Comparison of ENCODE assay signal across 7 cellular contexts in genomic region chr7:83833721-83834120, GRCh38.
A peak's percentile ranks its signal among the peaks of the same experiment; 100 is the strongest.
DNase-seq lines count a peak whose midpoint lies in the region; ATAC-seq and TF ChIP-seq lines count a peak whose summit lies in the region.
"Not testable (repeated sequence)": the region's sequence is repeated elsewhere in the genome, so short reads cannot be mapped to it uniquely, and the experiment has no call there.

No MANE protein-coding gene starts in this region.

- H3K4me2 ChIP-seq in GM23338 (peak overlapping the region; percentile 41), neural progenitor cell (peak overlapping the region; percentile 25)
- not testable (repeated sequence) for H3K4me2 ChIP-seq in OCI-LY3 (ENCODE audit: low read length)

- H3F3A ChIP-seq in GM23338 (replicated peaks; ENCODE audit: low read depth); neural progenitor cell (ENCODE audit: low read depth): not testable (repeated sequence)

- peak overlapping the region; percentile 47 for H3K9ac ChIP-seq in HUES6 (ENCODE audit: low read length)
- not testable (repeated sequence) for H3K9ac ChIP-seq in OCI-LY3 (ENCODE audit: low read length); endodermal cell (ENCODE audit: extremely low read depth, low read length, poor library complexity, severe bottlenecking); iPS-18a (ENCODE audit: low read length); neural progenitor cell

- H4K20me1 ChIP-seq in GM23338 (replicated peaks; ENCODE audit: insufficient read depth); OCI-LY3 (ENCODE audit: insufficient read depth, low read length); neural progenitor cell (ENCODE audit: low read depth): not testable (repeated sequence)

- H2AFZ ChIP-seq in ACC112 (ENCODE audit: low read length, unreplicated experiment) (peak overlapping the region; percentile 47), GM23338 (peak overlapping the region; percentile 44; the same call in 1 of the 2 replicates)
- H2AFZ ChIP-seq in OCI-LY3 (ENCODE audit: low read depth, low read length); neural progenitor cell (replicated peaks): not testable (repeated sequence)

- not testable (repeated sequence) for H3K36me3 ChIP-seq in ACC112 (ENCODE audit: insufficient read depth, low read length); GM23338 (ENCODE audit: insufficient read depth); HUES6 (ENCODE audit: control insufficient read depth, insufficient read depth, low read length); OCI-LY3 (replicated peaks; ENCODE audit: low read depth, low read length); endodermal cell (ENCODE audit: control insufficient read depth, insufficient read depth, low read length); iPS-18a (ENCODE audit: control insufficient read depth, low read depth, low read length); neural progenitor cell

- peak overlapping the region; percentile 28; the same call in 2 of the 3 replicates for H3K4me3 Mint-ChIP-seq in GM23338
- peak overlapping the region; percentile 46 for H3K4me3 Mint-ChIP-seq in endodermal cell
- not testable (repeated sequence) for H3K4me3 Mint-ChIP-seq in neural progenitor cell

- not testable (repeated sequence) for H3K4me3 ChIP-seq in ACC112 (ENCODE audit: low read depth, low read length); GM23338; OCI-LY3 (ENCODE audit: low read length); iPS-18a (ENCODE audit: low read length); neural progenitor cell
- H3K4me3 ChIP-seq in HUES6 (ENCODE audit: low read depth, low read length) (peak overlapping the region; percentile 44; the same call in 1 of the 2 replicates), endodermal cell (ENCODE audit: low read length) (peak overlapping the region; percentile 42)

- H3K9me3 Mint-ChIP-seq in GM23338, endodermal cell, neural progenitor cell: not testable (repeated sequence)

- H3K36me3 Mint-ChIP-seq in GM23338 (ENCODE audit: low read depth); endodermal cell (ENCODE audit: low read depth); neural progenitor cell: not testable (repeated sequence)

- ATAC-seq in GM23338, result peak; percentile 52

- peak overlapping the region; percentile 93 for H3K27ac Mint-ChIP-seq in GM23338
- peak overlapping the region; percentile 94 for H3K27ac Mint-ChIP-seq in endodermal cell
- H3K27ac Mint-ChIP-seq in neural progenitor cell, result not testable (repeated sequence)

- not testable (repeated sequence) for H3K4me1 ChIP-seq in ACC112 (ENCODE audit: control insufficient read depth, insufficient read depth, low read length, unreplicated experiment)
- H3K4me1 ChIP-seq in GM23338 (ENCODE audit: insufficient read depth) (peaks cover 44% of the 10 kb centered on the region), HUES6 (ENCODE audit: control insufficient read depth, insufficient read depth, low read length) (peaks cover 43% of the 10 kb centered on the region), OCI-LY3 (ENCODE audit: low read length) (peaks cover 60% of the 10 kb centered on the region), endodermal cell (ENCODE audit: control insufficient read depth, insufficient read depth, low read length) (peaks cover 13% of the 10 kb centered on the region), iPS-18a (ENCODE audit: control insufficient read depth, low read depth, low read length) (peaks cover 34% of the 10 kb centered on the region), neural progenitor cell (peaks cover 24% of the 10 kb centered on the region)

- H3K27me3 Mint-ChIP-seq in GM23338 (ENCODE audit: insufficient read depth, low read depth, poor library complexity); endodermal cell (ENCODE audit: insufficient read depth); neural progenitor cell (ENCODE audit: insufficient read depth, low read depth): not testable (repeated sequence)

- not testable (repeated sequence) for H3K79me2 ChIP-seq in ACC112 (ENCODE audit: control insufficient read depth, insufficient read depth, low read length, unreplicated experiment); GM23338 (replicated peaks; ENCODE audit: insufficient read depth); OCI-LY3 (ENCODE audit: low read length); neural progenitor cell (ENCODE audit: low read depth)

- not testable (repeated sequence) for TF ChIP-seq CTCF in GM23338 (conservative IDR thresholded peaks at IDR 0.05; ENCODE audit: low read depth in 2 of 2); OCI-LY3 (IDR thresholded peaks at IDR 0.05; ENCODE audit: low read depth, low read length); endodermal cell (conservative IDR thresholded peaks at IDR 0.05); neural progenitor cell (IDR thresholded peaks at IDR 0.05)

- not testable (repeated sequence) for H3K27me3 ChIP-seq in ACC112 (ENCODE audit: insufficient read depth, low read length); GM23338 (ENCODE audit: insufficient read depth); HUES6 (ENCODE audit: control insufficient read depth, insufficient read depth, low read length); OCI-LY3 (ENCODE audit: low read depth, low read length); endodermal cell (ENCODE audit: control insufficient read depth, insufficient read depth, low read length, poor library complexity, severe bottlenecking); iPS-18a (ENCODE audit: control insufficient read depth, insufficient read depth, low read length); neural progenitor cell

- H3K27ac ChIP-seq in ACC112 (ENCODE audit: low read depth, low read length); endodermal cell (ENCODE audit: low read depth, low read length); neural progenitor cell: not testable (repeated sequence)
- H3K27ac ChIP-seq in GM23338 (ENCODE audit: low read depth) (peak overlapping the region; percentile 90), HUES6 (ENCODE audit: low read depth, low read length) (peak overlapping the region; percentile 62; the same call in 1 of the 2 replicates), OCI-LY3 (ENCODE audit: low read length) (peak overlapping the region; percentile 93; the same call in 1 of the 2 replicates), iPS-18a (ENCODE audit: low read length) (peak overlapping the region; percentile 59)

- H3K9me2 ChIP-seq in GM23338 (ENCODE audit: insufficient read depth), result not testable (repeated sequence)

- H3K9me3 ChIP-seq in HUES6 (ENCODE audit: control insufficient read depth, insufficient read depth, low read depth, low read length); OCI-LY3 (ENCODE audit: insufficient read depth, low read length); endodermal cell (ENCODE audit: control insufficient read depth, low read length); iPS-18a (ENCODE audit: control insufficient read depth, low read depth, low read length); neural progenitor cell (ENCODE audit: low read depth): not testable (repeated sequence)

- DNase-seq in GM23338 (ENCODE audit: low spot score) (peak; percentile 58), endodermal cell (peak; percentile 91), neural progenitor cell (ENCODE audit: low spot score) (peak; percentile 6)

- peaks cover 34% of the 10 kb centered on the region for H3K4me1 Mint-ChIP-seq in GM23338
- peaks cover 50% of the 10 kb centered on the region for H3K4me1 Mint-ChIP-seq in endodermal cell
- H3K4me1 Mint-ChIP-seq in neural progenitor cell, result not testable (repeated sequence)

- WGBS in endodermal cell (ENCODE audit: insufficient coverage in 1 of 2, insufficient read length in 1 of 2), 2 experiments, result 19 to 45% methylated on average over 2 to 5 of the region's 5 CpGs

Comparison
In these comparisons a context has a peak if more than half of its experiments do, and no peak if none do; other contexts are left out.
1. DNase-seq: peak in every context shown above with its lines; median percentile 91 in endodermal cell; 58 in GM23338; 6 in neural progenitor cell.